1 cellular context compared by ENCODE assay signal in genomic region chr3:66410976-66411375, GRCh38.
TF ChIP-seq lines count a peak whose summit lies in the region.

No MANE protein-coding gene starts in this region.

TF ChIP-seq in SK-N-SH treated with all-trans-retinoic acid at 6 μM for 48 hours, 23 proteins besides CTCF, POLR2A, EP300 and RAD21:
- TF ChIP-seq CSDC2 (CRISPR knock-in tag; IDR thresholded peaks at IDR 0.05) (no peak), ISL1 (CRISPR knock-in tag; IDR thresholded peaks at IDR 0.05) (no peak), ZNF70 (CRISPR knock-in tag; IDR thresholded peaks at IDR 0.05) (no peak), GLIS3 (CRISPR knock-in tag; IDR thresholded peaks at IDR 0.05) (no peak), ZFP30 (CRISPR knock-in tag; IDR thresholded peaks at IDR 0.05) (no peak), SNAI2 (CRISPR knock-in tag; IDR thresholded peaks at IDR 0.05) (no peak), CSRNP3 (CRISPR knock-in tag; IDR thresholded peaks at IDR 0.05) (no peak), CREB5 (CRISPR knock-in tag; IDR thresholded peaks at IDR 0.05; ENCODE audit: low read depth) (no peak), ARNTL (CRISPR knock-in tag; IDR thresholded peaks at IDR 0.05; ENCODE audit: borderline replicate concordance, low read depth) (no peak), TCF4 (CRISPR knock-in tag; IDR thresholded peaks at IDR 0.05; ENCODE audit: borderline replicate concordance) (no peak), TSHZ2 (CRISPR knock-in tag; IDR thresholded peaks at IDR 0.05) (no peak), TOX (CRISPR knock-in tag; IDR thresholded peaks at IDR 0.05; ENCODE audit: borderline replicate concordance) (no peak)
